ENCODE assay signal across 8 cellular contexts in genomic region chr12:96193725-96194571, GRCh38. TPM values are rescaled to one million over a fixed set of nuclear protein-coding genes. Genes with fewer than 3 reads are reported as not detected.
DNase-seq lines count a peak whose midpoint lies in the region; ATAC-seq and TF ChIP-seq lines count a peak whose summit lies in the region.

Gene ELK3 (plus strand): TSS chr12:96194375.

- no peaks in the 10 kb centered on the region for H3K9me3 ChIP-seq in SJSA1 (replicated peaks)

- H3K9me3 Mint-ChIP-seq in activated naive CD8-positive, alpha-beta T cell (ENCODE audit: low read depth) = no peaks in the 10 kb centered on the region

- no peak for TF ChIP-seq CTCF in omental fat pad (IDR thresholded peaks at IDR 0.05)

- peaks cover 58% of the 10 kb centered on the region for H3K4me1 Mint-ChIP-seq in activated naive CD8-positive, alpha-beta T cell (ENCODE audit: low read depth)

- H3K4me3 ChIP-seq in SJSA1 = peak within 1 kb of the TSS; percentile 74

- H3K4me1 ChIP-seq in SJSA1 (replicated peaks) = peaks cover 30% of the 10 kb centered on the region

- peak within 1 kb of the TSS; percentile 98 for H3K4me3 Mint-ChIP-seq in activated naive CD8-positive, alpha-beta T cell

- H3K36me3 Mint-ChIP-seq in activated naive CD8-positive, alpha-beta T cell = no peaks in the 10 kb centered on the region

- H3K27me3 ChIP-seq in SJSA1 (replicated peaks) = no peaks in the 10 kb centered on the region

- DNase-seq in COR-L47 (lab: John Stamatoyannopoulos, UW) = peak; percentile 37
- peak; percentile 69 for DNase-seq in HuH-7 (ENCODE audit: low spot score)
- peak; percentile 48 to 72 for DNase-seq in SJSA1 (ENCODE audit: low read depth in 1 of 2, low spot score in 2 of 2)
- DNase-seq in glomerular endothelial cell (ENCODE audit: extremely low read depth, low read depth, low spot score) = no peak
- no peak for DNase-seq in omental fat pad (ENCODE audit: low spot score)
- DNase-seq in KG1 (lab: John Stamatoyannopoulos, UW) = no peak

- H3K27ac Mint-ChIP-seq in activated naive CD8-positive, alpha-beta T cell = peak within 1 kb of the TSS; percentile 99

- peak within 1 kb of the TSS; percentile 86 for H3K27ac ChIP-seq in SJSA1

- no peaks in the 10 kb centered on the region for H3K36me3 ChIP-seq in SJSA1

- ATAC-seq in GM21367 (IDR thresholded peaks at IDR 0.05; ENCODE audit: unreplicated experiment) = peak; percentile 35
- ATAC-seq in omental fat pad (ENCODE audit: low FRiP score) = peak; percentile 49

- H3K27me3 Mint-ChIP-seq in activated naive CD8-positive, alpha-beta T cell = no peaks in the 10 kb centered on the region

RNA-seq across cellular contexts. Expression of gene ELK3, which starts in this region (rescaled TPM):
- 19.0 and 20.6 TPM in 2 replicates for total RNA-seq in SJSA1 (2014; rRNA removed; shearing (Covaris generic))
- total RNA-seq in glomerular endothelial cell (50.9 and 70.6 TPM in 2 replicates), omental fat pad (10 to 100 TPM; 22.4 to 69.7 (median 37.9) TPM)

Comparison
In these comparisons a context has a peak if more than half of its experiments do, and no peak if none do; other contexts are left out.
1. DNase-seq: peak in COR-L47 (single experiment), HuH-7 (single experiment) and SJSA1 (2 of 2); none in glomerular endothelial cell (single experiment), omental fat pad (single experiment) and KG1 (single experiment).